In genomic region chr22:29190051-29190450, GRCh38 we compare ENCODE assay signal across 30 cellular contexts. TPM values are rescaled to one million over a fixed set of nuclear protein-coding genes. Genes with fewer than 3 reads are reported as not detected.
"Had no signal": no experiment of that assay in that cellular context is flagged by ENCODE, and none has a peak within 500 bp of the region (broad histone marks: within the 10 kb centered on the region; RNA-seq: fewer than 3 reads in every experiment).

No MANE protein-coding gene starts in this region.

- H3K9ac ChIP-seq: SK-N-SH had no signal

- H3K27me3 ChIP-seq: adrenal gland, Peyer's patch, SJCRH30 had no signal

- H3K4me3 Mint-ChIP-seq: activated CD4-positive, alpha-beta memory T cell treated with anti-CD3 and anti-CD28 coated beads, Interleukin-2, amount 10 ng/mL, durations not matched to agents 7 days and 5 days; activated CD4-positive, alpha-beta T cell treated with anti-CD3 and anti-CD28 coated beads for 36 hours; activated naive CD4-positive, alpha-beta T cell treated with anti-CD3 and anti-CD28 coated beads, Interleukin-2, amount 10 ng/mL, durations not matched to agents 7 days and 5 days; activated naive CD8-positive, alpha-beta T cell treated with anti-CD3 and anti-CD28 coated beads, Interleukin-2, amount 10 ng/mL, durations not matched to agents 7 days and 5 days; activated T-helper 17 cell treated with anti-CD3 and anti-CD28 coated beads, Interleukin-2, amount 50 U/mL, for 72 hours had no signal

- H3K4me2 ChIP-seq: SK-N-SH had no signal

- H3K9me3 Mint-ChIP-seq: activated naive CD8-positive, alpha-beta T cell treated with anti-CD3 and anti-CD28 coated beads, Interleukin-2, amount 10 ng/mL, durations not matched to agents 7 days and 5 days; activated T-helper 17 cell treated with anti-CD3 and anti-CD28 coated beads, Interleukin-2, amount 50 U/mL, for 72 hours had no signal

- H3K27ac Mint-ChIP-seq: activated CD4-positive, alpha-beta memory T cell treated with anti-CD3 and anti-CD28 coated beads, Interleukin-2, amount 10 ng/mL, durations not matched to agents 7 days and 5 days; activated CD4-positive, alpha-beta T cell treated with anti-CD3 and anti-CD28 coated beads for 36 hours; activated naive CD4-positive, alpha-beta T cell treated with anti-CD3 and anti-CD28 coated beads, Interleukin-2, amount 10 ng/mL, durations not matched to agents 7 days and 5 days; activated naive CD8-positive, alpha-beta T cell treated with anti-CD3 and anti-CD28 coated beads, Interleukin-2, amount 10 ng/mL, durations not matched to agents 7 days and 5 days; activated T-helper 17 cell treated with anti-CD3 and anti-CD28 coated beads, Interleukin-2, amount 50 U/mL, for 72 hours had no signal

- H3K36me3 ChIP-seq: adrenal gland, Peyer's patch, SJCRH30 had no signal

- H3K36me3 Mint-ChIP-seq: activated naive CD4-positive, alpha-beta T cell treated with anti-CD3 and anti-CD28 coated beads, Interleukin-2, amount 10 ng/mL, durations not matched to agents 7 days and 5 days; activated naive CD8-positive, alpha-beta T cell treated with anti-CD3 and anti-CD28 coated beads, Interleukin-2, amount 10 ng/mL, durations not matched to agents 7 days and 5 days had no signal

- H3K4me3 ChIP-seq: adrenal gland, Peyer's patch, SJCRH30 had no signal

- H3K27ac ChIP-seq: adrenal gland, Peyer's patch, RWPE1, SJCRH30, VCaP had no signal

- H3K9me2 ChIP-seq: SK-N-SH had no signal

- H3K4me1 Mint-ChIP-seq: activated CD4-positive, alpha-beta memory T cell treated with anti-CD3 and anti-CD28 coated beads, Interleukin-2, amount 10 ng/mL, durations not matched to agents 7 days and 5 days; activated CD4-positive, alpha-beta T cell treated with anti-CD3 and anti-CD28 coated beads for 36 hours; activated naive CD4-positive, alpha-beta T cell treated with anti-CD3 and anti-CD28 coated beads, Interleukin-2, amount 10 ng/mL, durations not matched to agents 7 days and 5 days; activated naive CD8-positive, alpha-beta T cell treated with anti-CD3 and anti-CD28 coated beads, Interleukin-2, amount 10 ng/mL, durations not matched to agents 7 days and 5 days; activated T-helper 17 cell treated with anti-CD3 and anti-CD28 coated beads, Interleukin-2, amount 50 U/mL, for 72 hours had no signal

- ATAC-seq: activated CD4-positive, alpha-beta T cell treated with anti-CD3 and anti-CD28 coated beads for 36 hours; activated T-helper 17 cell treated with anti-CD3 and anti-CD28 coated beads, Interleukin-2, amount 50 U/mL, for 72 hours had no signal

- H3K9me3 ChIP-seq: adrenal gland, SJCRH30, SK-N-SH had no signal

- H3K4me1 ChIP-seq: adrenal gland, Peyer's patch had no signal

- DNase-seq: activated CD4-positive, alpha-beta memory T cell treated with anti-CD3 and anti-CD28 coated beads, Interleukin-2, amount 10 ng/mL, durations not matched to agents 7 days and 5 days; activated CD4-positive, alpha-beta T cell treated with anti-CD3 and anti-CD28 coated beads for 36 hours; activated CD4-positive, alpha-beta T cell treated with anti-CD3 and anti-CD28 coated beads, Interleukin-2, amount 50 U/mL, for 1 hour; activated gamma-delta T cell treated with Interleukin-2 at 50 U/mL for 16 hours; activated naive CD4-positive, alpha-beta T cell treated with anti-CD3 and anti-CD28 coated beads, Interleukin-2, amount 10 ng/mL, durations not matched to agents 7 days and 5 days; activated naive CD8-positive, alpha-beta T cell treated with anti-CD3 and anti-CD28 coated beads, Interleukin-2, amount 10 ng/mL, durations not matched to agents 7 days and 5 days; activated T-cell treated with anti-CD3 and anti-CD28 coated beads for 4 hours; activated T-cell treated with anti-CD3 and anti-CD28 coated beads, Interleukin-2, amount 50 U/mL, for 48 hours; adrenal gland; anterior cingulate cortex; KG1; NCI-H1092; NCI-H1417; NCI-H1930; NCI-H2107; NCI-H345; NCI-H510A; NCI-H526 treated with DMSO at 0.1 percent for 48 hours; NCI-H82; Peyer's patch; Right ventricle myocardium superior; SJCRH30; SK-N-SH; T-helper 1 cell had no signal

RNA-seq across cellular contexts. Expression of gene EMID1, which starts 15.6 kb away (rescaled TPM):
- total RNA-seq: activated CD4-positive, alpha-beta T cell treated with anti-CD3 and anti-CD28 coated beads for 36 hours; activated CD8-positive, alpha-beta memory T cell treated with anti-CD3 and anti-CD28 coated beads for 36 hours; activated naive CD8-positive, alpha-beta T cell treated with anti-CD3 and anti-CD28 coated beads, Interleukin-2, amount 10 ng/mL, durations not matched to agents 7 days and 5 days; activated T-helper 17 cell treated with anti-CD3 and anti-CD28 coated beads, Interleukin-2, amount 50 U/mL, for 72 hours; MCF 10A had no signal
- polyA plus RNA-seq: IgD-negative memory B cell had no signal
